ENCODE assay signal across 7 cellular contexts in genomic region chr17:59561042-59561441, GRCh38. TPM values are rescaled to one million over a fixed set of nuclear protein-coding genes. Genes with fewer than 3 reads are reported as not detected.
A peak's percentile ranks its signal among the peaks of the same experiment; 100 is the strongest.
DNase-seq lines count a peak whose midpoint lies in the region; ATAC-seq and TF ChIP-seq lines count a peak whose summit lies in the region.

No MANE protein-coding gene starts in this region.

- DNase-seq in ELR (ENCODE audit: low read depth) (peak; percentile 61), MM.1S (peak; percentile 23), nephron progenitor cell (no peak), NCI-H2029 (lab: John Stamatoyannopoulos, UW) (no peak), aorta (no peak)
- DNase-seq in effector memory CD8-positive, alpha-beta T cell: no peak

- no peaks in the 10 kb centered on the region for H4K20me1 ChIP-seq in MM.1S (ENCODE audit: insufficient read depth, low read length)

- no peak overlapping the region for H3K9ac ChIP-seq in MM.1S (ENCODE audit: low read length)

- no peaks in the 10 kb centered on the region for H3F3A ChIP-seq in MM.1S (ENCODE audit: insufficient read depth, low read length)

- H2AFZ ChIP-seq in MM.1S (ENCODE audit: low read length): no peak overlapping the region

- H3K79me2 ChIP-seq in MM.1S (ENCODE audit: low read length): no peaks in the 10 kb centered on the region

- H3K27ac Mint-ChIP-seq in activated T-helper 17 cell treated with anti-CD3 and anti-CD28 coated beads, Interleukin-2, amount 50 U/mL, for 72 hours: peak overlapping the region; percentile 4
- no peak overlapping the region for H3K27ac Mint-ChIP-seq in nephron progenitor cell
- peak overlapping the region in 1 of 2 donors; percentile 12 for H3K27ac Mint-ChIP-seq in effector memory CD8-positive, alpha-beta T cell

- H3K9me3 ChIP-seq in MM.1S (replicated peaks; ENCODE audit: insufficient read depth, low read length): no peaks in the 10 kb centered on the region
- H3K9me3 ChIP-seq in aorta (ENCODE audit: control insufficient read depth, low read length): no peaks in the 10 kb centered on the region

- no peak for ATAC-seq in activated T-helper 17 cell treated with anti-CD3 and anti-CD28 coated beads, Interleukin-2, amount 50 U/mL, for 72 hours (replicated peaks)
- no peak for ATAC-seq in effector memory CD8-positive, alpha-beta T cell (replicated peaks)
- no peak for ATAC-seq in aorta (ENCODE audit: low FRiP score)

- H3K27me3 Mint-ChIP-seq in activated T-helper 17 cell treated with anti-CD3 and anti-CD28 coated beads, Interleukin-2, amount 50 U/mL, for 72 hours: no peaks in the 10 kb centered on the region
- H3K27me3 Mint-ChIP-seq in nephron progenitor cell (ENCODE audit: low read depth, poor library complexity): peaks cover 37% of the 10 kb centered on the region
- H3K27me3 Mint-ChIP-seq in effector memory CD8-positive, alpha-beta T cell: peaks cover 0 to 2% of the 10 kb centered on the region in 2 donors

- 73 to 79% methylated on average over 2 of the region's 2 CpGs for WGBS in aorta, 2 donors

- H3K36me3 ChIP-seq in MM.1S (replicated peaks; ENCODE audit: insufficient read depth, low read length): no peaks in the 10 kb centered on the region
- no peaks in the 10 kb centered on the region for H3K36me3 ChIP-seq in aorta (ENCODE audit: control insufficient read depth in 1 of 2, insufficient read depth in 2 of 2, low read length in 1 of 2)

- peaks cover 12% of the 10 kb centered on the region for H3K36me3 Mint-ChIP-seq in activated T-helper 17 cell treated with anti-CD3 and anti-CD28 coated beads, Interleukin-2, amount 50 U/mL, for 72 hours (ENCODE audit: low read depth)
- no peaks in the 10 kb centered on the region for H3K36me3 Mint-ChIP-seq in nephron progenitor cell (ENCODE audit: low read depth)
- H3K36me3 Mint-ChIP-seq in effector memory CD8-positive, alpha-beta T cell (ENCODE audit: insufficient read depth): peaks cover 12% of the 10 kb centered on the region

- H3K27me3 ChIP-seq in MM.1S (replicated peaks; ENCODE audit: insufficient read depth, low read length): no peaks in the 10 kb centered on the region
- H3K27me3 ChIP-seq in aorta (ENCODE audit: control insufficient read depth in 1 of 2, insufficient read depth in 2 of 2, low read length in 1 of 2): no peaks in the 10 kb centered on the region

- H3K4me2 ChIP-seq in MM.1S (ENCODE audit: low read depth, low read length): no peak overlapping the region

- no peak overlapping the region for H3K4me3 Mint-ChIP-seq in activated T-helper 17 cell treated with anti-CD3 and anti-CD28 coated beads, Interleukin-2, amount 50 U/mL, for 72 hours
- H3K4me3 Mint-ChIP-seq in nephron progenitor cell: no peak overlapping the region
- no peak overlapping the region for H3K4me3 Mint-ChIP-seq in effector memory CD8-positive, alpha-beta T cell

- H3K4me3 ChIP-seq in MM.1S (ENCODE audit: low read length) (no peak overlapping the region), aorta (ENCODE audit: low read length in 2 of 2) (no peak overlapping the region)

- H3K4me1 ChIP-seq in MM.1S (ENCODE audit: low read length) (no peaks in the 10 kb centered on the region), aorta (ENCODE audit: control insufficient read depth in 1 of 2, insufficient read depth in 2 of 2, low read length in 2 of 2) (no peaks in the 10 kb centered on the region)

- TF ChIP-seq CTCF in MM.1S (IDR thresholded peaks at IDR 0.05; ENCODE audit: low read length): peak; percentile 40
- TF ChIP-seq CTCF in nephron progenitor cell (IDR thresholded peaks at IDR 0.05): peak; percentile 7

- intact Hi-C loops in aorta (cut with DNase I): no loop called here

- H3K27ac ChIP-seq in MM.1S (ENCODE audit: low read length) (no peak overlapping the region), aorta (ENCODE audit: low read depth in 1 of 2, low read length in 2 of 2) (no peak overlapping the region)

- H3K9me2 ChIP-seq in MM.1S (replicated peaks; ENCODE audit: insufficient read depth, low read length): no peaks in the 10 kb centered on the region

- H3K9me3 Mint-ChIP-seq in activated T-helper 17 cell treated with anti-CD3 and anti-CD28 coated beads, Interleukin-2, amount 50 U/mL, for 72 hours: peaks cover 7% of the 10 kb centered on the region
- peaks cover 20% of the 10 kb centered on the region for H3K9me3 Mint-ChIP-seq in nephron progenitor cell
- H3K9me3 Mint-ChIP-seq in effector memory CD8-positive, alpha-beta T cell: no peaks in the 10 kb centered on the region

- peaks cover 6% of the 10 kb centered on the region for H3K4me1 Mint-ChIP-seq in activated T-helper 17 cell treated with anti-CD3 and anti-CD28 coated beads, Interleukin-2, amount 50 U/mL, for 72 hours
- H3K4me1 Mint-ChIP-seq in nephron progenitor cell: peaks cover 4% of the 10 kb centered on the region
- H3K4me1 Mint-ChIP-seq in effector memory CD8-positive, alpha-beta T cell (ENCODE audit: low read depth in 2 of 2): peaks cover 8 to 9% of the 10 kb centered on the region in 2 donors

RNA-seq across cellular contexts. Expression of gene DHX40, which starts 4.4 kb away (rescaled TPM):
- total RNA-seq in activated T-helper 17 cell treated with anti-CD3 and anti-CD28 coated beads, Interleukin-2, amount 50 U/mL, for 72 hours: 10 to 100 TPM; 23.0 to 44.8 TPM
- total RNA-seq in aorta: 10 to 100 TPM; 29.3 to 34.0 TPM
- polyA plus RNA-seq in aorta: 10 to 100 TPM; 17.3 to 26.5 TPM

RNA-seq across cellular contexts. Expression of gene CLTC, which starts 58.7 kb away (rescaled TPM):
- total RNA-seq in activated T-helper 17 cell treated with anti-CD3 and anti-CD28 coated beads, Interleukin-2, amount 50 U/mL, for 72 hours: 100 to 1,000 TPM; 162 to 200 TPM
- total RNA-seq in aorta: 100 to 1,000 TPM; 243 to 289 TPM
- polyA plus RNA-seq in aorta: 10 to 100 TPM; 37.4 to 87.3 TPM

Comparison
In these comparisons a context has a peak if more than half of its experiments do, and no peak if none do; other contexts are left out.
1. DNase-seq: peak in ELR (single experiment) and MM.1S (single experiment); none in nephron progenitor cell (single experiment), NCI-H2029 (single experiment), effector memory CD8-positive, alpha-beta T cell (0 of 3) and aorta (0 of 2).